In the genomic region with DNA sequence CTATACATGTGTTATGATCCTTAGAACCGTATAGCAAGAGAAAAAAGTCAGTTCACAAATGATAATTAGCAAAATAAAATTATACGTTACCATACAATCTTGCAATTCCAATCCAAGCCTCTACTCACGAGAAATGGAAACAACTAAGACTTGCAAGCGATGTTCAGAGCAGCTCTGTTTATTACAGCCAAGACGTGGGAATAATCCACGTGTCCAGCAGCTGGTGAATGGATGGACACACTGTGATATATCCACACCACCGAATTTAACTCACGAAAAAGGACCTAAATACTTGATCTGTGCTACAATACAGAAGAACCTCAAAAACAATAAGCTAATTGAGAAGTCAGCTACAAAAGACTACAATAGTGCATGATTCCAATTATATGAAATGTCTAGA, we compare ENCODE assay signal across 27 cellular contexts.
"Had no signal": no experiment of that assay in that cellular context is flagged by ENCODE, and none has a peak within 500 bp of the region (broad histone marks: within the 10 kb centered on the region; RNA-seq: fewer than 3 reads in every experiment).

No MANE protein-coding gene starts in this region.

- H3K36me3 ChIP-seq: neural progenitor cell, right lobe of liver, sigmoid colon, stomach, thyroid gland, upper lobe of left lung, uterus had no signal

- H2AFZ ChIP-seq: neural progenitor cell, parathyroid adenoma had no signal

- H3K36me3 Mint-ChIP-seq: natural killer cell, neural progenitor cell had no signal

- ATAC-seq: naive thymus-derived CD4-positive, alpha-beta T cell; natural killer cell; psoas muscle; right cardiac atrium; right lobe of liver; stimulated activated effector memory CD8-positive, alpha-beta T cell treated with anti-CD3 and anti-CD28 coated beads, Interleukin-12 subunit alpha, Interleukin-12 subunit beta, amount 100 ng/mL, for 72 hours; stimulated activated naive B cell treated with anti-CD40 and anti-IgM and Interleukin-4, amounts not matched to agents 10 μg/mL and 1 μg/mL and 100 μg/mL, for 72 hours had no signal

- H3K9me3 ChIP-seq: psoas muscle, right lobe of liver, sigmoid colon, stomach, thoracic aorta, thyroid gland, tibial nerve, upper lobe of left lung, uterus had no signal

- FAIRE-seq: small intestine had no signal

- H3K27me3 ChIP-seq: neural progenitor cell, right lobe of liver, sigmoid colon, stomach, thyroid gland, tibial nerve, upper lobe of left lung, uterus had no signal

- H3K9ac ChIP-seq: neural progenitor cell, parathyroid adenoma had no signal

- H3K4me1 ChIP-seq: parathyroid adenoma, psoas muscle, right lobe of liver, tibial nerve, uterus had no signal

- H3K27me3 Mint-ChIP-seq: naive thymus-derived CD4-positive, alpha-beta T cell; stimulated activated naive B cell treated with anti-CD40 and anti-IgM and Interleukin-4, amounts not matched to agents 10 μg/mL and 1 μg/mL and 100 μg/mL, for 72 hours; stimulated activated naive CD8-positive, alpha-beta T cell treated with anti-CD3 and anti-CD28 coated beads, Interleukin-15, Interleukin-2, amounts not matched to agents 100 ng/mL and 50 ng/mL, for 24 hours had no signal

- H3K4me2 ChIP-seq: neural progenitor cell had no signal

- H3K27ac ChIP-seq: neural progenitor cell, parathyroid adenoma, psoas muscle, right lobe of liver, sigmoid colon, stomach, thoracic aorta, tibial nerve, upper lobe of left lung, uterus had no signal

- DNase-seq: naive thymus-derived CD4-positive, alpha-beta T cell; natural killer cell; occipital lobe; psoas muscle; right cardiac atrium; right lobe of liver; sigmoid colon; small intestine; stimulated activated CD4-positive, alpha-beta T cell treated with anti-CD3 and anti-CD28 coated beads, Interleukin-15, amount 100 ng/mL, for 24 hours; stimulated activated CD4-positive, alpha-beta T cell treated with anti-CD3 and anti-CD28 coated beads, Interleukin-2, amount 100 ng/mL, for 24 hours; stimulated activated CD4-positive, alpha-beta T cell treated with anti-CD3 and anti-CD28 coated beads, Interleukin-2, amount 100 ng/mL, for 48 hours; stimulated activated CD4-positive, alpha-beta T cell treated with anti-CD3 and anti-CD28 coated beads, Interleukin-4, amount 100 ng/mL, for 24 hours; stimulated activated naive B cell treated with anti-CD40 and anti-IgM and Interleukin-4, amounts not matched to agents 10 μg/mL and 1 μg/mL and 100 μg/mL, for 72 hours; stimulated activated naive CD4-positive, alpha-beta T cell treated with Interleukin-2 at 50 U/mL for 16 hours; stomach; thyroid gland; trophoblast cell; upper lobe of left lung; uterus had no signal

- H3K4me3 Mint-ChIP-seq: naive thymus-derived CD4-positive, alpha-beta T cell; natural killer cell; nephron; neural progenitor cell; stimulated activated effector memory CD8-positive, alpha-beta T cell treated with anti-CD3 and anti-CD28 coated beads, Interleukin-12 subunit alpha, Interleukin-12 subunit beta, amount 100 ng/mL, for 72 hours; stimulated activated naive B cell treated with anti-CD40 and anti-IgM and Interleukin-4, amounts not matched to agents 10 μg/mL and 1 μg/mL and 100 μg/mL, for 72 hours; stimulated activated naive CD8-positive, alpha-beta T cell treated with anti-CD3 and anti-CD28 coated beads, Interleukin-15, Interleukin-2, amounts not matched to agents 100 ng/mL and 50 ng/mL, for 24 hours had no signal

- H3K4me3 ChIP-seq: neural progenitor cell, psoas muscle, right lobe of liver, sigmoid colon, stomach, thoracic aorta, thyroid gland, tibial nerve, upper lobe of left lung, uterus had no signal

- H3K27ac Mint-ChIP-seq: naive thymus-derived CD4-positive, alpha-beta T cell; nephron; neural progenitor cell; progenitor cell of endocrine pancreas; stimulated activated effector memory CD8-positive, alpha-beta T cell treated with anti-CD3 and anti-CD28 coated beads, Interleukin-12 subunit alpha, Interleukin-12 subunit beta, amount 100 ng/mL, for 72 hours; stimulated activated naive B cell treated with anti-CD40 and anti-IgM and Interleukin-4, amounts not matched to agents 10 μg/mL and 1 μg/mL and 100 μg/mL, for 72 hours; stimulated activated naive CD8-positive, alpha-beta T cell treated with anti-CD3 and anti-CD28 coated beads, Interleukin-15, Interleukin-2, amounts not matched to agents 100 ng/mL and 50 ng/mL, for 24 hours had no signal

- H3K9me3 Mint-ChIP-seq: natural killer cell; stimulated activated effector memory CD8-positive, alpha-beta T cell treated with anti-CD3 and anti-CD28 coated beads, Interleukin-12 subunit alpha, Interleukin-12 subunit beta, amount 100 ng/mL, for 72 hours; stimulated activated naive B cell treated with anti-CD40 and anti-IgM and Interleukin-4, amounts not matched to agents 10 μg/mL and 1 μg/mL and 100 μg/mL, for 72 hours; stimulated activated naive CD8-positive, alpha-beta T cell treated with anti-CD3 and anti-CD28 coated beads, Interleukin-15, Interleukin-2, amounts not matched to agents 100 ng/mL and 50 ng/mL, for 24 hours had no signal
